ENCODE assay signal across 13 cellular contexts in genomic region chr7:37445800-37446199, GRCh38. TPM values are rescaled to one million over a fixed set of nuclear protein-coding genes. Genes with fewer than 3 reads are reported as not detected.
DNase-seq lines count a peak whose midpoint lies in the region; ATAC-seq and TF ChIP-seq lines count a peak whose summit lies in the region.
"Had no signal": no experiment of that assay in that cellular context is flagged by ENCODE, and none has a peak within 500 bp of the region (broad histone marks: within the 10 kb centered on the region; RNA-seq: fewer than 3 reads in every experiment).

No MANE protein-coding gene starts in this region.

- no peaks in the 10 kb centered on the region for H3K27me3 ChIP-seq in naive thymus-derived CD4-positive, alpha-beta T cell (ENCODE audit: control insufficient read depth in 2 of 2, insufficient read depth in 2 of 2, low read length in 2 of 2)
- H3K27me3 ChIP-seq in vagina = no peaks in the 10 kb centered on the region

- peak overlapping the region; percentile 94 for H3K4me3 Mint-ChIP-seq in activated naive CD4-positive, alpha-beta T cell treated with anti-CD3 and anti-CD28 coated beads, Interleukin-2, amount 50 U/mL, for 24 hours
- no peak overlapping the region for H3K4me3 Mint-ChIP-seq in activated naive CD8-positive, alpha-beta T cell treated with anti-CD3 and anti-CD28 coated beads for 36 hours
- peak overlapping the region; percentile 1 to 99 (median 96) for H3K4me3 Mint-ChIP-seq in naive thymus-derived CD4-positive, alpha-beta T cell

- H3K4me1 Mint-ChIP-seq in activated naive CD4-positive, alpha-beta T cell treated with anti-CD3 and anti-CD28 coated beads, Interleukin-2, amount 50 U/mL, for 24 hours = peaks cover 77% of the 10 kb centered on the region
- peaks cover 55% of the 10 kb centered on the region for H3K4me1 Mint-ChIP-seq in activated naive CD8-positive, alpha-beta T cell treated with anti-CD3 and anti-CD28 coated beads for 36 hours
- peaks cover 39 to 89% (median 83%) of the 10 kb centered on the region in 7 donors for H3K4me1 Mint-ChIP-seq in naive thymus-derived CD4-positive, alpha-beta T cell

- H3K4me1 ChIP-seq in naive thymus-derived CD4-positive, alpha-beta T cell (ENCODE audit: control insufficient read depth in 2 of 2, insufficient read depth in 2 of 2, low read length in 2 of 2) = peaks cover 8 to 58% of the 10 kb centered on the region in 2 donors
- H3K4me1 ChIP-seq in vagina = peaks cover 32% of the 10 kb centered on the region

- ATAC-seq in naive thymus-derived CD4-positive, alpha-beta T cell = no peak
- ATAC-seq: esophagus mucosa had no signal

- intact Hi-C loops in naive thymus-derived CD4-positive, alpha-beta T cell (cut with micrococcal nuclease) = loop anchor here (5.0 to 10.0 kb wide), 8 partner anchors 811 to 1643 kb away; partner anchors contain the start of genes SEPTIN7 (in 2 of the 2), ANLN (in 1 of the 2) and EEPD1 (in 1 of the 2)
- intact Hi-C loops in vagina (cut with DNase I) = loop anchor here (10.0 kb wide), 1 partner anchor 161 kb away; no protein-coding TSS in a partner anchor

- peak overlapping the region; percentile 97 for H3K27ac Mint-ChIP-seq in activated naive CD4-positive, alpha-beta T cell treated with anti-CD3 and anti-CD28 coated beads, Interleukin-2, amount 50 U/mL, for 24 hours
- H3K27ac Mint-ChIP-seq in activated naive CD8-positive, alpha-beta T cell treated with anti-CD3 and anti-CD28 coated beads for 36 hours = peak overlapping the region; percentile 44
- peak overlapping the region; percentile 94 to 100 (median 99) for H3K27ac Mint-ChIP-seq in naive thymus-derived CD4-positive, alpha-beta T cell

- no peak overlapping the region for H3K4me3 ChIP-seq in naive thymus-derived CD4-positive, alpha-beta T cell (ENCODE audit: low read length)
- H3K4me3 ChIP-seq in vagina = no peak overlapping the region
- H3K4me3 ChIP-seq: transverse colon had no signal

- no peak for DNase-seq in activated naive CD4-positive, alpha-beta T cell (lab: John Stamatoyannopoulos, UW)
- DNase-seq in activated naive CD8-positive, alpha-beta T cell treated with anti-CD3 and anti-CD28 coated beads for 36 hours = no peak
- no peak for DNase-seq in naive thymus-derived CD4-positive, alpha-beta T cell
- DNase-seq in vagina (ENCODE audit: extremely low spot score in 2 of 2) (no peak), NCI-H1930 (lab: John Stamatoyannopoulos, UW) (no peak), A172 (ENCODE audit: low spot score) (no peak), SIG-M5 treated with dmso at 0.1 percent for 504 hours (lab: John Stamatoyannopoulos, UW; ENCODE audit: unreplicated experiment) (no peak)
- DNase-seq: cerebellar nuclear complex, NCI-H1436, transverse colon had no signal

- TF ChIP-seq POLR2A in vagina (IDR thresholded peaks at IDR 0.05) = no peak

- peaks cover 15% of the 10 kb centered on the region for H3K36me3 Mint-ChIP-seq in activated naive CD4-positive, alpha-beta T cell treated with anti-CD3 and anti-CD28 coated beads, Interleukin-2, amount 50 U/mL, for 24 hours
- H3K36me3 Mint-ChIP-seq in activated naive CD8-positive, alpha-beta T cell treated with anti-CD3 and anti-CD28 coated beads for 36 hours = peaks cover 21% of the 10 kb centered on the region
- peaks cover 4 to 25% (median 16%) of the 10 kb centered on the region in 5 donors for H3K36me3 Mint-ChIP-seq in naive thymus-derived CD4-positive, alpha-beta T cell

- H3K27me3 Mint-ChIP-seq in activated naive CD4-positive, alpha-beta T cell treated with anti-CD3 and anti-CD28 coated beads, Interleukin-2, amount 50 U/mL, for 24 hours = no peaks in the 10 kb centered on the region
- peaks cover 3% of the 10 kb centered on the region for H3K27me3 Mint-ChIP-seq in activated naive CD8-positive, alpha-beta T cell treated with anti-CD3 and anti-CD28 coated beads for 36 hours
- peaks cover 0 to 6% (median 0%) of the 10 kb centered on the region in 5 donors for H3K27me3 Mint-ChIP-seq in naive thymus-derived CD4-positive, alpha-beta T cell

- H3K27ac ChIP-seq in naive thymus-derived CD4-positive, alpha-beta T cell (ENCODE audit: low read depth, low read length) = peak overlapping the region; percentile 89
- peak overlapping the region; percentile 85 for H3K27ac ChIP-seq in vagina

- peaks cover 0 to 11% (median 0%) of the 10 kb centered on the region in 3 experiments for H3K36me3 ChIP-seq in naive thymus-derived CD4-positive, alpha-beta T cell (ENCODE audit: control insufficient read depth in 2 of 3, insufficient read depth in 3 of 3, low read length in 3 of 3)
- H3K36me3 ChIP-seq in vagina = no peaks in the 10 kb centered on the region
- H3K36me3 ChIP-seq: transverse colon had no signal

- no peaks in the 10 kb centered on the region for H3K9me3 Mint-ChIP-seq in activated naive CD4-positive, alpha-beta T cell treated with anti-CD3 and anti-CD28 coated beads, Interleukin-2, amount 50 U/mL, for 24 hours
- H3K9me3 Mint-ChIP-seq in activated naive CD8-positive, alpha-beta T cell treated with anti-CD3 and anti-CD28 coated beads for 36 hours = no peaks in the 10 kb centered on the region
- peaks cover 0 to 12% (median 0%) of the 10 kb centered on the region in 11 donors for H3K9me3 Mint-ChIP-seq in naive thymus-derived CD4-positive, alpha-beta T cell

- CTCF ChIA-PET in naive thymus-derived CD4-positive, alpha-beta T cell (lab: Charles Lee) = interaction anchor here (6.9 kb wide), 1 partner anchor 93 kb away, joined by 43 read pairs; no protein-coding TSS in a partner anchor

- POLR2A ChIA-PET in naive thymus-derived CD4-positive, alpha-beta T cell (lab: Charles Lee) = interaction anchor here (0.6 to 8.0 kb wide), 5 partner anchors 9 to 667 kb away, joined by 3 to 84 read pairs (median 37); no protein-coding TSS in a partner anchor

- no peak for TF ChIP-seq CTCF in vagina (IDR thresholded peaks at IDR 0.05)

- no peaks in the 10 kb centered on the region for H3K9me3 ChIP-seq in naive thymus-derived CD4-positive, alpha-beta T cell (ENCODE audit: control insufficient read depth in 2 of 3, low read length in 3 of 3)
- H3K9me3 ChIP-seq in vagina = no peaks in the 10 kb centered on the region
- H3K9me3 ChIP-seq: transverse colon had no signal

RNA-seq across cellular contexts. Expression of gene ELMO1, which starts 2.9 kb away (rescaled TPM):
- 10 to 100 TPM; 68.0 to 74.4 TPM for total RNA-seq in activated naive CD8-positive, alpha-beta T cell treated with anti-CD3 and anti-CD28 coated beads for 36 hours
- 100 to 1,000 TPM; 119 to 160 (median 126) TPM for total RNA-seq in naive thymus-derived CD4-positive, alpha-beta T cell
- polyA plus RNA-seq in naive thymus-derived CD4-positive, alpha-beta T cell = 100 to 1,000 TPM in 1 of 2 donors, 10 to 100 TPM in 1; 63.6 to 101 TPM
- 74.4 TPM for total RNA-seq in vagina
- 12.9 and 24.0 TPM in 2 replicates for total RNA-seq in A172 (2014; rRNA removed; shearing (Covaris generic))
- total RNA-seq: osteocyte had no signal

Comparison
In these comparisons a context has a peak if more than half of its experiments do, and no peak if none do; other contexts are left out.
1. H3K27ac Mint-ChIP-seq: peak in every context shown above with its lines; median percentile 99 in naive thymus-derived CD4-positive, alpha-beta T cell; 97 in activated naive CD4-positive, alpha-beta T cell treated with anti-CD3 and anti-CD28 coated beads, Interleukin-2, amount 50 U/mL, for 24 hours; 44 in activated naive CD8-positive, alpha-beta T cell treated with anti-CD3 and anti-CD28 coated beads for 36 hours.